1 cellular context compared by ENCODE assay signal in genomic region chr17:67227488-67227887, GRCh38.
TF ChIP-seq lines count a peak whose summit lies in the region.

No MANE protein-coding gene starts in this region.

TF ChIP-seq in HepG2, 621 proteins besides CTCF, POLR2A, EP300 and RAD21 (continued from another document):
- no peak for TF ChIP-seq SOX13 (IDR thresholded peaks at IDR 0.05)
- TF ChIP-seq SOX13 (CRISPR knock-in tag; conservative IDR thresholded peaks at IDR 0.05 in 1 of 2, IDR thresholded peaks at IDR 0.05 in 1 of 2): no peak
- no peak for TF ChIP-seq ATAD3A (CRISPR knock-in tag; IDR thresholded peaks at IDR 0.05)
- TF ChIP-seq ZNF501 (CRISPR knock-in tag; IDR thresholded peaks at IDR 0.05): no peak
- TF ChIP-seq CEBPB (IDR thresholded peaks at IDR 0.05; ENCODE audit: borderline replicate concordance, low read depth, low read length): peak; percentile 70
- no peak for TF ChIP-seq ZBTB43 (CRISPR knock-in tag; conservative IDR thresholded peaks at IDR 0.05)
- no peak for TF ChIP-seq TBP (CRISPR knock-in tag; IDR thresholded peaks at IDR 0.05)
- TF ChIP-seq GTF3A (CRISPR knock-in tag; conservative IDR thresholded peaks at IDR 0.05): no peak
- TF ChIP-seq HNF1B (CRISPR knock-in tag; IDR thresholded peaks at IDR 0.05): no peak
